In genomic region chr9:122809261-122809660, GRCh38 we compare ENCODE assay signal across 13 cellular contexts. TPM values are rescaled to one million over a fixed set of nuclear protein-coding genes. Genes with fewer than 3 reads are reported as not detected.
DNase-seq lines count a peak whose midpoint lies in the region; ATAC-seq and TF ChIP-seq lines count a peak whose summit lies in the region.
"Not testable (repeated sequence)": the region's sequence is repeated elsewhere in the genome, so short reads cannot be mapped to it uniquely, and the experiment has no call there.
"Had no signal": no experiment of that assay in that cellular context is flagged by ENCODE, and none has a peak within 500 bp of the region (broad histone marks: within the 10 kb centered on the region; RNA-seq: fewer than 3 reads in every experiment).

No MANE protein-coding gene starts in this region.

- H3K4me3 ChIP-seq in Loucy (ENCODE audit: low read length, poor library complexity, severe bottlenecking); PC-9; hepatocyte: not testable (repeated sequence)

- 50% methylated on average over 7 of the region's 7 CpGs for WGBS in hepatocyte (ENCODE audit: low lambda C conversion rate, missing lambda C conversion rate)

- H2AFZ ChIP-seq in Loucy (ENCODE audit: low read length); PC-9; hepatocyte: not testable (repeated sequence)

- not testable (repeated sequence) for H4K20me1 ChIP-seq in Loucy (ENCODE audit: insufficient read depth, low read length, poor library complexity, severe bottlenecking); PC-9 (ENCODE audit: insufficient read depth); hepatocyte (ENCODE audit: insufficient read depth, poor library complexity, severe bottlenecking)

- TF ChIP-seq CTCF in Loucy (conservative IDR thresholded peaks at IDR 0.05; ENCODE audit: low read length); PC-9 (conservative IDR thresholded peaks at IDR 0.05); hepatocyte (IDR thresholded peaks at IDR 0.05; ENCODE audit: poor library complexity): not testable (repeated sequence)

- H3K27ac ChIP-seq in PC-9, hepatocyte: not testable (repeated sequence)

- not testable (repeated sequence) for H3K36me3 ChIP-seq in Loucy (ENCODE audit: insufficient read depth, low read length); PC-9 (ENCODE audit: low read depth); hepatocyte (replicated peaks; ENCODE audit: insufficient read depth, low read depth)

- H3K27me3 ChIP-seq in Loucy (ENCODE audit: insufficient read depth, low read length, poor library complexity, severe bottlenecking); PC-9 (ENCODE audit: insufficient read depth, low read depth); hepatocyte: not testable (repeated sequence)

- not testable (repeated sequence) for H3F3A ChIP-seq in Loucy (ENCODE audit: low read depth); PC-9 (ENCODE audit: insufficient read depth, low read depth)

- CTCF ChIA-PET in PC-9 (lab: Charles Lee): interaction anchor here (0.6 to 2.4 kb wide), 6 partner anchors 344 to 1345 kb away, joined by 3 to 15 read pairs (median 5); no protein-coding TSS in a partner anchor

- not testable (repeated sequence) for H3K79me2 ChIP-seq in Loucy (ENCODE audit: insufficient read depth, low read length); PC-9 (ENCODE audit: low read depth); hepatocyte

- peak overlapping the region; percentile 21 for H3K9ac ChIP-seq in Loucy (ENCODE audit: low read depth, low read length, poor library complexity, severe bottlenecking)

- H3K4me2 ChIP-seq in Loucy (ENCODE audit: low read depth, low read length, poor library complexity, severe bottlenecking): not testable (repeated sequence)
- H3K4me2 ChIP-seq in PC-9: peak overlapping the region; percentile 17; the same call in 1 of the 2 replicates
- peak overlapping the region; percentile 13 for H3K4me2 ChIP-seq in hepatocyte

- BruUV-seq in PC-9 (replicated peaks; lab: Mats Ljungman, UMichigan): not testable (repeated sequence)

- not testable (repeated sequence) for H3K9me3 ChIP-seq in Loucy (ENCODE audit: insufficient read depth, low read depth, low read length); PC-9 (ENCODE audit: insufficient read depth, low read depth); hepatocyte (ENCODE audit: low read depth)

- not testable (repeated sequence) for H3K9me2 ChIP-seq in Loucy (replicated peaks; ENCODE audit: low read depth, low read length); PC-9 (ENCODE audit: insufficient read depth); hepatocyte (replicated peaks; ENCODE audit: insufficient read depth)

- DNase-seq in DMS153 treated with DMSO at 0.1 percent for 48 hours (lab: John Stamatoyannopoulos, UW; ENCODE audit: unreplicated experiment) (peak; percentile 89), NCI-H2081 (lab: John Stamatoyannopoulos, UW) (peak; percentile 30 to 71), NCI-H510A treated with DMSO at 0.1 percent for 48 hours (lab: John Stamatoyannopoulos, UW) (peak; percentile 63), sciatic nerve (ENCODE audit: low spot score) (peak; percentile 25)
- not testable (repeated sequence) for DNase-seq in PC-9; hepatocyte (ENCODE audit: low spot score)

- intact Hi-C loops in PC-9 (cut with micrococcal nuclease; ENCODE audit: unreplicated experiment): loop anchor here (1.0 kb wide), 1 partner anchor 459 kb away; no protein-coding TSS in a partner anchor
- intact Hi-C loops in sciatic nerve (cut with DNase I): loop anchor here (10.0 kb wide), 1 partner anchor 334 kb away; the partner anchor contains the start of gene OR1J1

- H3K4me1 ChIP-seq in Loucy (ENCODE audit: insufficient read depth, low read length, poor library complexity, severe bottlenecking) (peaks cover 24% of the 10 kb centered on the region), PC-9 (replicated peaks; ENCODE audit: insufficient read depth) (peaks cover 10% of the 10 kb centered on the region)
- H3K4me1 ChIP-seq in hepatocyte (ENCODE audit: insufficient read depth): not testable (repeated sequence)

- ATAC-seq in sciatic nerve: not testable (repeated sequence)

- POLR2A ChIA-PET in PC-9 (lab: Charles Lee; ENCODE audit: unreplicated experiment): interaction anchor here (0.6 kb wide), 2 partner anchors 310 to 1458 kb away, joined by 3 to 4 read pairs; no protein-coding TSS in a partner anchor

RNA-seq across cellular contexts. Expression of gene OR1K1, which starts 9.3 kb away (rescaled TPM):
- not detected in 2 replicates for total RNA-seq in PC-9 (2021)
- total RNA-seq in hepatocyte: not detected in 2 replicates
- polyA plus RNA-seq in hepatocyte: not detected in 2 replicates
- not detected for total RNA-seq in sciatic nerve
- total RNA-seq: CD4-positive, alpha-beta T cell; Daoy; K562; T-cell had no signal
- polyA plus RNA-seq: A549, BJ, K562 had no signal

RNA-seq across cellular contexts. Expression of gene PDCL, which starts 19.1 kb away (rescaled TPM):
- total RNA-seq in PC-9 (2021): 23.2 and 28.9 TPM in 2 replicates
- 24.8 and 28.1 TPM in 2 replicates for total RNA-seq in hepatocyte
- polyA plus RNA-seq in hepatocyte: 11.8 and 16.1 TPM in 2 replicates
- 21.9 TPM for total RNA-seq in sciatic nerve

RNA-seq across cellular contexts. Expression of gene OR5C1, which starts 20.5 kb away (rescaled TPM):
- total RNA-seq in PC-9 (2021) (not detected in 2 replicates), hepatocyte (not detected in 2 replicates), sciatic nerve (not detected)
- polyA plus RNA-seq in hepatocyte: not detected in 2 replicates
- total RNA-seq: CD4-positive, alpha-beta T cell; Daoy; K562; T-cell had no signal
- polyA plus RNA-seq: A549, BJ, K562 had no signal
